Comparison of ENCODE assay signal across 1 cellular context in the genomic region with DNA sequence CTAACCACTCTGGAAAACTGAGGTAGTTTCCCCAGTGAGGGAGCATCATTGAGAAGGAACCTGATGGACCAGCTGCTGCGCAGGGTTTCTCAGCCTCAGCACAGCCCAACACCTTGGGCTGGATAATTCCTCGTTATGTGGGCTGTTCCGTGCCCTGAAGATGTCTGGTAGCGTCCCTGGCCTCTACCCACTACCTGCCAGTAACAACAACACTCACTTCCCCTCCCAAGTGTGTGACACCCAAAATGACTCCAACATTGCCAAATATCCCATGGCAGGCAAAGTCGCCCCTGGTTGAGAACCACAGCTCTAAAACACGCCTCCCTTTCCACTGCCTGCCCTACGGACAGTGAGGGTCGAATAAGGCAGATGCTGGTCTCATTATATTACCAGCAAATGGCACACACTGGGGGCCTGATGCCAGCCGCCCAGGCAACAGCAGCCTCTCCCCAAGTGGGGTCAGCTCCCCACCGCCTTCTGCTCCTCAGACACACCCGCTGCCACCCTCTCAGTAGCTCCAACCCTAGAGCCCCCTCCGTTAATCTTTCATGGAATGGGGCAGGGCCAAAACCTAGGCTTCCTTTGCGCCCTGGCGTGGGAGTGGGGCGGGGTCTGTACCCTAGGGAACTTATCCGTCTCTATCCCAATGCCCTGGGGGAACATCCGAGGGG.
TF ChIP-seq lines count a peak whose summit lies in the region.

No MANE protein-coding gene starts in this region.

TF ChIP-seq in HCT116, 20 proteins besides CTCF, POLR2A, EP300 and RAD21 (continued from another document):
- no peak for TF ChIP-seq EZH2phosphoT487 (IDR thresholded peaks at IDR 0.05; ENCODE audit: borderline replicate concordance)
- TF ChIP-seq TCF7L2 (IDR thresholded peaks at IDR 0.05; ENCODE audit: borderline replicate concordance, extremely low read depth, insufficient read depth, insufficient read length) = no peak
- no peak for TF ChIP-seq JUND (IDR thresholded peaks at IDR 0.05)
- no peak for TF ChIP-seq FOSL1 (IDR thresholded peaks at IDR 0.05; ENCODE audit: low read depth)
- no peak for TF ChIP-seq ZFX (IDR thresholded peaks at IDR 0.05)
- TF ChIP-seq, protein P1, sequence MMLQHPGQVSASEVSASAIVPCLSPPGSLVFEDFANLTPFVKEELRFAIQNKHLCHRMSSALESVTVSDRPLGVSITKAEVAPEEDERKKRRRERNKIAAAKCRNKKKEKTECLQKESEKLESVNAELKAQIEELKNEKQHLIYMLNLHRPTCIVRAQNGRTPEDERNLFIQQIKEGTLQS (IDR thresholded peaks at IDR 0.05) = no peak
- no peak for TF ChIP-seq EGR1 (IDR thresholded peaks at IDR 0.05; ENCODE audit: low read depth)
